In genomic region chr10:123149162-123149567, GRCh38 we compare ENCODE assay signal across 10 cellular contexts. TPM values are rescaled to one million over a fixed set of nuclear protein-coding genes. Genes with fewer than 3 reads are reported as not detected.
DNase-seq lines count a peak whose midpoint lies in the region; FAIRE-seq and TF ChIP-seq lines count a peak whose summit lies in the region.
"Had no signal": no experiment of that assay in that cellular context is flagged by ENCODE, and none has a peak within 500 bp of the region (broad histone marks: within the 10 kb centered on the region; RNA-seq: fewer than 3 reads in every experiment).

No MANE protein-coding gene starts in this region.

- H3K27ac ChIP-seq in SJSA1, result no peak overlapping the region
- no peak overlapping the region for H3K27ac ChIP-seq in PC-9
- H3K27ac ChIP-seq: A549 had no signal

- H3K4me2 ChIP-seq in skeletal muscle satellite cell (ENCODE audit: low read length) (peak overlapping the region; percentile 90), PC-9 (no peak overlapping the region)

- H3K9ac ChIP-seq in skeletal muscle satellite cell (ENCODE audit: low read depth, low read length), result no peak overlapping the region

- no TSS peak for BruUV-seq in PC-9 (replicated peaks; lab: Mats Ljungman, UMichigan)

- H2AFZ ChIP-seq in PC-9, result no peak overlapping the region

- CTCF ChIA-PET in HEK293T (lab: Yijun Ruan, JAX) (interaction anchor here (0.6 kb wide), 1 partner anchor 16 kb away, joined by 3 read pairs; no protein-coding TSS in a partner anchor), PC-9 (lab: Charles Lee) (no interaction called here)

- H3K9me3 ChIP-seq in SJSA1 (replicated peaks) (peaks cover 8% of the 10 kb centered on the region; the same call in 1 of the 2 replicates), skeletal muscle satellite cell (replicated peaks; ENCODE audit: low read length) (no peaks in the 10 kb centered on the region), PC-9 (ENCODE audit: insufficient read depth, low read depth) (no peaks in the 10 kb centered on the region)
- H3K9me3 ChIP-seq: A549 had no signal

- peaks cover 68% of the 10 kb centered on the region for H3K27me3 ChIP-seq in SJSA1 (replicated peaks)
- peaks cover 86% of the 10 kb centered on the region for H3K27me3 ChIP-seq in skeletal muscle satellite cell (ENCODE audit: control insufficient read depth, insufficient read depth, low read length)
- 0 out of 2 replicates have a peak, but pooled peaks cover 3% of the 10 kb centered on the region for H3K27me3 ChIP-seq in PC-9 (ENCODE audit: insufficient read depth, low read depth)

- H3K27me3 Mint-ChIP-seq in T-helper 1 cell treated with Interleukin-12 subunit alpha and Interleukin-12 subunit beta and Interleukin-4 antibody, amounts not matched to agents 30 μg/mL and 1 μg/mL, for 36 hours (ENCODE audit: low read depth), result peaks cover 63% of the 10 kb centered on the region

- peak overlapping the region; percentile 80 for H3K27ac Mint-ChIP-seq in T-helper 1 cell treated with Interleukin-12 subunit alpha and Interleukin-12 subunit beta and Interleukin-4 antibody, amounts not matched to agents 30 μg/mL and 1 μg/mL, for 36 hours

- no peaks in the 10 kb centered on the region for H3K36me3 ChIP-seq in SJSA1
- H3K36me3 ChIP-seq in skeletal muscle satellite cell (ENCODE audit: insufficient read depth, low read length), result no peaks in the 10 kb centered on the region
- H3K36me3 ChIP-seq in PC-9 (ENCODE audit: low read depth), result no peaks in the 10 kb centered on the region

- H3K9me3 Mint-ChIP-seq in T-helper 1 cell treated with Interleukin-12 subunit alpha and Interleukin-12 subunit beta and Interleukin-4 antibody, amounts not matched to agents 30 μg/mL and 1 μg/mL, for 36 hours, result no peaks in the 10 kb centered on the region

- H3K4me3 ChIP-seq in SJSA1 (peak overlapping the region; percentile 36; the same call in 1 of the 2 replicates), skeletal muscle satellite cell (ENCODE audit: low read length) (no peak overlapping the region), PC-9 (no peak overlapping the region)
- H3K4me3 ChIP-seq: A549 had no signal

- peaks cover 41% of the 10 kb centered on the region for H3K4me1 Mint-ChIP-seq in T-helper 1 cell treated with Interleukin-12 subunit alpha and Interleukin-12 subunit beta and Interleukin-4 antibody, amounts not matched to agents 30 μg/mL and 1 μg/mL, for 36 hours (ENCODE audit: low read depth)

- H3K79me2 ChIP-seq in PC-9 (ENCODE audit: low read depth), result no peaks in the 10 kb centered on the region

- TF ChIP-seq CTCF in PC-9 (conservative IDR thresholded peaks at IDR 0.05), result no peak

- no peaks in the 10 kb centered on the region for H3F3A ChIP-seq in PC-9 (ENCODE audit: insufficient read depth, low read depth)

- no peak for FAIRE-seq in frontal cortex (lab: Jason Lieb, UNC)
- FAIRE-seq: A549 had no signal

- H4K20me1 ChIP-seq in PC-9 (ENCODE audit: insufficient read depth), result no peaks in the 10 kb centered on the region

- H3K4me1 ChIP-seq in SJSA1 (replicated peaks), result peaks cover 24% of the 10 kb centered on the region
- H3K4me1 ChIP-seq in skeletal muscle satellite cell (ENCODE audit: control insufficient read depth, insufficient read depth, low read length), result peaks cover 18% of the 10 kb centered on the region
- H3K4me1 ChIP-seq in PC-9 (replicated peaks; ENCODE audit: insufficient read depth), result no peaks in the 10 kb centered on the region; the same call in 1 of the 2 replicates

- peaks cover 6% of the 10 kb centered on the region for H3K36me3 Mint-ChIP-seq in T-helper 1 cell treated with Interleukin-12 subunit alpha and Interleukin-12 subunit beta and Interleukin-4 antibody, amounts not matched to agents 30 μg/mL and 1 μg/mL, for 36 hours (ENCODE audit: low read depth)

- POLR2A ChIA-PET in HEK293T (lab: Yijun Ruan, JAX), result no interaction called here
- POLR2A ChIA-PET in PC-9 (lab: Charles Lee; ENCODE audit: unreplicated experiment), result no interaction called here

- intact Hi-C loops in PC-9 (cut with micrococcal nuclease; ENCODE audit: unreplicated experiment), result no loop called here

- DNase-seq in T-helper 1 cell, result no peak
- DNase-seq in SJSA1 (ENCODE audit: low read depth in 1 of 2, low spot score in 2 of 2), result no peak
- DNase-seq in frontal cortex (ENCODE audit: low spot score in 2 of 2), result peak; percentile 18 to 34
- DNase-seq in HEK293T (ENCODE audit: extremely low spot score), result no peak
- no peak for DNase-seq in NCI-H2029 (lab: John Stamatoyannopoulos, UW)
- DNase-seq in PC-9, result no peak

- peak overlapping the region; percentile 14 for H3K4me3 Mint-ChIP-seq in T-helper 1 cell treated with Interleukin-12 subunit alpha and Interleukin-12 subunit beta and Interleukin-4 antibody, amounts not matched to agents 30 μg/mL and 1 μg/mL, for 36 hours

- no peaks in the 10 kb centered on the region for H3K9me2 ChIP-seq in PC-9 (ENCODE audit: insufficient read depth)

TF ChIP-seq in HEK293T, 16 proteins besides CTCF, POLR2A, EP300 and RAD21:
- no peak for TF ChIP-seq HDGF (IDR thresholded peaks at IDR 0.05; ENCODE audit: borderline replicate concordance)

RNA-seq across cellular contexts. Expression of gene HMX2, which starts 1.2 kb away (rescaled TPM):
- 0.38 and 0.61 TPM in 2 replicates for total RNA-seq in SJSA1 (2014; rRNA removed; shearing (Covaris generic))
- total RNA-seq in frontal cortex, result not detected
- not detected in 2 replicates for total RNA-seq in skeletal muscle satellite cell (2012; rRNA removed)
- not detected in 2 replicates for total RNA-seq in PC-9 (2021)
- total RNA-seq: esophagus mucosa had no signal

RNA-seq across cellular contexts. Expression of gene BUB3, which starts 5.0 kb away (rescaled TPM):
- 317 and 387 TPM in 2 replicates for total RNA-seq in SJSA1 (2014; rRNA removed; shearing (Covaris generic))
- total RNA-seq in frontal cortex (90.1 TPM), PC-9 (2021) (96.5 and 112 TPM in 2 replicates)
- total RNA-seq in skeletal muscle satellite cell (2012; rRNA removed), result 162 and 206 TPM in 2 replicates

RNA-seq across cellular contexts. Expression of gene HMX3, which starts 13.4 kb away (rescaled TPM):
- 10.8 and 10.9 TPM in 2 replicates for total RNA-seq in SJSA1 (2014; rRNA removed; shearing (Covaris generic))
- total RNA-seq in frontal cortex (not detected), PC-9 (2021) (not detected in 2 replicates)
- total RNA-seq in skeletal muscle satellite cell (2012; rRNA removed), result 0.76 TPM in 1 of 2 replicates, not detected in the other
- total RNA-seq: esophagus mucosa had no signal

Comparison
In these comparisons a context has a peak if more than half of its experiments do, and no peak if none do; other contexts are left out.
1. DNase-seq: peak in frontal cortex (2 of 2); none in T-helper 1 cell (0 of 5), SJSA1 (0 of 2), HEK293T (single experiment), NCI-H2029 (single experiment) and PC-9 (0 of 2).
2. RNA of gene HMX3, which starts 13.4 kb away (total RNA-seq): 10.8 to 10.9 TPM in SJSA1; not detected in frontal cortex (single experiment) and not detected in PC-9; every median in the first group is over 10 times any median in the second.